Comparison of ENCODE assay signal across 1 cellular context in the genomic region with DNA sequence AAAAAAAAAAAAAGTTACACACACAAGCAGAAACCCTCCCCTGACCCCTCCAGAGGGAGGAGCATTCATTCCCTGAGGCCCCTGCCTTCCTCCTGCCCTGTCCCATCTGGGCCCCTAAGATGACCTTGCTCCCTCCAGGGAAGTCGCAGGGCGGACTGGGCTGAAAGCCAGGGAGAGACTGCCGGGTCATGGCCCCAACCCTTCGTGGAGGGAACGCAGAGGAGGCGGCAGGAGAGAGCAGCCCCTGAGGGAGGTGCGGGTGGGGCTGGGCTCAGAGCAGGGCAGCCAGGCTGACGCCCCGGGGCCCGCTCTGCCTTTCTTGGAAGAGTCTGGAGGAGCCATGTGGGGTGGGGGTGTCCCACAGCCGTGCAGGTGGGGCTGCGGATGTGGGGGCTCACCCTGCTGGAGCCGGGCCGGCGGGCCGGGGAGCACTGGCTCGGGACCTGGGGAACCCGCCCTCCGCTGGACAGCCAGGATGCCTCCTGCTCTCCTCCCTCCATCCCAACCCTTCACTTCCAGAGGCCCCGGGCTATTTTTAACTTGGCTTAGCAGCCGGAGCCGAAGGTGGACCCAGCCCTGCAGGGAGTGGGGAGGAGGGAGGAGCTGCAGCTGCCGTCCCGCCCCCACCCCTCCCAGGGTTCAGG.
TF ChIP-seq lines count a peak whose summit lies in the region.

No MANE protein-coding gene starts in this region.

TF ChIP-seq in HEK293, 187 proteins besides CTCF, POLR2A, EP300 and RAD21 (continued from another document and continues in another):
- TF ChIP-seq, protein P1, sequence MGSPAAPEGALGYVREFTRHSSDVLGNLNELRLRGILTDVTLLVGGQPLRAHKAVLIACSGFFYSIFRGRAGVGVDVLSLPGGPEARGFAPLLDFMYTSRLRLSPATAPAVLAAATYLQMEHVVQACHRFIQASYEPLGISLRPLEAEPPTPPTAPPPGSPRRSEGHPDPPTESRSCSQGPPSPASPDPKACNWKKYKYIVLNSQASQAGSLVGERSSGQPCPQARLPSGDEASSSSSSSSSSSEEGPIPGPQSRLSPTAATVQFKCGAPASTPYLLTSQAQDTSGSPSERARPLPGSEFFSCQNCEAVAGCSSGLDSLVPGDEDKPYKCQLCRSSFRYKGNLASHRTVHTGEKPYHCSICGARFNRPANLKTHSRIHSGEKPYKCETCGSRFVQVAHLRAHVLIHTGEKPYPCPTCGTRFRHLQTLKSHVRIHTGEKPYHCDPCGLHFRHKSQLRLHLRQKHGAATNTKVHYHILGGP (tag by site-specific recombination; IDR thresholded peaks at IDR 0.05), result no peak
- TF ChIP-seq, protein P2, sequence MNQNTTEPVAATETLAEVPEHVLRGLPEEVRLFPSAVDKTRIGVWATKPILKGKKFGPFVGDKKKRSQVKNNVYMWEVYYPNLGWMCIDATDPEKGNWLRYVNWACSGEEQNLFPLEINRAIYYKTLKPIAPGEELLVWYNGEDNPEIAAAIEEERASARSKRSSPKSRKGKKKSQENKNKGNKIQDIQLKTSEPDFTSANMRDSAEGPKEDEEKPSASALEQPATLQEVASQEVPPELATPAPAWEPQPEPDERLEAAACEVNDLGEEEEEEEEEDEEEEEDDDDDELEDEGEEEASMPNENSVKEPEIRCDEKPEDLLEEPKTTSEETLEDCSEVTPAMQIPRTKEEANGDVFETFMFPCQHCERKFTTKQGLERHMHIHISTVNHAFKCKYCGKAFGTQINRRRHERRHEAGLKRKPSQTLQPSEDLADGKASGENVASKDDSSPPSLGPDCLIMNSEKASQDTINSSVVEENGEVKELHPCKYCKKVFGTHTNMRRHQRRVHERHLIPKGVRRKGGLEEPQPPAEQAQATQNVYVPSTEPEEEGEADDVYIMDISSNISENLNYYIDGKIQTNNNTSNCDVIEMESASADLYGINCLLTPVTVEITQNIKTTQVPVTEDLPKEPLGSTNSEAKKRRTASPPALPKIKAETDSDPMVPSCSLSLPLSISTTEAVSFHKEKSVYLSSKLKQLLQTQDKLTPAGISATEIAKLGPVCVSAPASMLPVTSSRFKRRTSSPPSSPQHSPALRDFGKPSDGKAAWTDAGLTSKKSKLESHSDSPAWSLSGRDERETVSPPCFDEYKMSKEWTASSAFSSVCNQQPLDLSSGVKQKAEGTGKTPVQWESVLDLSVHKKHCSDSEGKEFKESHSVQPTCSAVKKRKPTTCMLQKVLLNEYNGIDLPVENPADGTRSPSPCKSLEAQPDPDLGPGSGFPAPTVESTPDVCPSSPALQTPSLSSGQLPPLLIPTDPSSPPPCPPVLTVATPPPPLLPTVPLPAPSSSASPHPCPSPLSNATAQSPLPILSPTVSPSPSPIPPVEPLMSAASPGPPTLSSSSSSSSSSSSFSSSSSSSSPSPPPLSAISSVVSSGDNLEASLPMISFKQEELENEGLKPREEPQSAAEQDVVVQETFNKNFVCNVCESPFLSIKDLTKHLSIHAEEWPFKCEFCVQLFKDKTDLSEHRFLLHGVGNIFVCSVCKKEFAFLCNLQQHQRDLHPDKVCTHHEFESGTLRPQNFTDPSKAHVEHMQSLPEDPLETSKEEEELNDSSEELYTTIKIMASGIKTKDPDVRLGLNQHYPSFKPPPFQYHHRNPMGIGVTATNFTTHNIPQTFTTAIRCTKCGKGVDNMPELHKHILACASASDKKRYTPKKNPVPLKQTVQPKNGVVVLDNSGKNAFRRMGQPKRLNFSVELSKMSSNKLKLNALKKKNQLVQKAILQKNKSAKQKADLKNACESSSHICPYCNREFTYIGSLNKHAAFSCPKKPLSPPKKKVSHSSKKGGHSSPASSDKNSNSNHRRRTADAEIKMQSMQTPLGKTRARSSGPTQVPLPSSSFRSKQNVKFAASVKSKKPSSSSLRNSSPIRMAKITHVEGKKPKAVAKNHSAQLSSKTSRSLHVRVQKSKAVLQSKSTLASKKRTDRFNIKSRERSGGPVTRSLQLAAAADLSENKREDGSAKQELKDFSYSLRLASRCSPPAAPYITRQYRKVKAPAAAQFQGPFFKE (tag by site-specific recombination; IDR thresholded peaks at IDR 0.05; ENCODE audit: borderline replicate concordance), result no peak
- TF ChIP-seq ZNF24 (tag by site-specific recombination; IDR thresholded peaks at IDR 0.05), result no peak
- no peak for TF ChIP-seq ZBTB7A (tag by site-specific recombination; IDR thresholded peaks at IDR 0.05; ENCODE audit: low read depth)
- no peak for TF ChIP-seq ZSCAN30 (tag by site-specific recombination; IDR thresholded peaks at IDR 0.05)
- no peak for TF ChIP-seq ZFHX2 (tag by site-specific recombination; conservative IDR thresholded peaks at IDR 0.05)
- TF ChIP-seq, protein P3, sequence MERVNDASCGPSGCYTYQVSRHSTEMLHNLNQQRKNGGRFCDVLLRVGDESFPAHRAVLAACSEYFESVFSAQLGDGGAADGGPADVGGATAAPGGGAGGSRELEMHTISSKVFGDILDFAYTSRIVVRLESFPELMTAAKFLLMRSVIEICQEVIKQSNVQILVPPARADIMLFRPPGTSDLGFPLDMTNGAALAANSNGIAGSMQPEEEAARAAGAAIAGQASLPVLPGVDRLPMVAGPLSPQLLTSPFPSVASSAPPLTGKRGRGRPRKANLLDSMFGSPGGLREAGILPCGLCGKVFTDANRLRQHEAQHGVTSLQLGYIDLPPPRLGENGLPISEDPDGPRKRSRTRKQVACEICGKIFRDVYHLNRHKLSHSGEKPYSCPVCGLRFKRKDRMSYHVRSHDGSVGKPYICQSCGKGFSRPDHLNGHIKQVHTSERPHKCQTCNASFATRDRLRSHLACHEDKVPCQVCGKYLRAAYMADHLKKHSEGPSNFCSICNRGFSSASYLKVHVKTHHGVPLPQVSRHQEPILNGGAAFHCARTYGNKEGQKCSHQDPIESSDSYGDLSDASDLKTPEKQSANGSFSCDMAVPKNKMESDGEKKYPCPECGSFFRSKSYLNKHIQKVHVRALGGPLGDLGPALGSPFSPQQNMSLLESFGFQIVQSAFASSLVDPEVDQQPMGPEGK (tag by site-specific recombination; IDR thresholded peaks at IDR 0.05), result peak; percentile 17
- no peak for TF ChIP-seq ZNF791 (tag by site-specific recombination; IDR thresholded peaks at IDR 0.05)
- TF ChIP-seq OSR2 (tag by site-specific recombination; IDR thresholded peaks at IDR 0.05), result no peak
- TF ChIP-seq, protein P4, sequence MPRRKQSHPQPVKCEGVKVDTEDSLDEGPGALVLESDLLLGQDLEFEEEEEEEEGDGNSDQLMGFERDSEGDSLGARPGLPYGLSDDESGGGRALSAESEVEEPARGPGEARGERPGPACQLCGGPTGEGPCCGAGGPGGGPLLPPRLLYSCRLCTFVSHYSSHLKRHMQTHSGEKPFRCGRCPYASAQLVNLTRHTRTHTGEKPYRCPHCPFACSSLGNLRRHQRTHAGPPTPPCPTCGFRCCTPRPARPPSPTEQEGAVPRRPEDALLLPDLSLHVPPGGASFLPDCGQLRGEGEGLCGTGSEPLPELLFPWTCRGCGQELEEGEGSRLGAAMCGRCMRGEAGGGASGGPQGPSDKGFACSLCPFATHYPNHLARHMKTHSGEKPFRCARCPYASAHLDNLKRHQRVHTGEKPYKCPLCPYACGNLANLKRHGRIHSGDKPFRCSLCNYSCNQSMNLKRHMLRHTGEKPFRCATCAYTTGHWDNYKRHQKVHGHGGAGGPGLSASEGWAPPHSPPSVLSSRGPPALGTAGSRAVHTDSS (tag by site-specific recombination; IDR thresholded peaks at IDR 0.05), result no peak
- TF ChIP-seq ZNF596 (tag by site-specific recombination; IDR thresholded peaks at IDR 0.05), result no peak
- TF ChIP-seq, protein P5, sequence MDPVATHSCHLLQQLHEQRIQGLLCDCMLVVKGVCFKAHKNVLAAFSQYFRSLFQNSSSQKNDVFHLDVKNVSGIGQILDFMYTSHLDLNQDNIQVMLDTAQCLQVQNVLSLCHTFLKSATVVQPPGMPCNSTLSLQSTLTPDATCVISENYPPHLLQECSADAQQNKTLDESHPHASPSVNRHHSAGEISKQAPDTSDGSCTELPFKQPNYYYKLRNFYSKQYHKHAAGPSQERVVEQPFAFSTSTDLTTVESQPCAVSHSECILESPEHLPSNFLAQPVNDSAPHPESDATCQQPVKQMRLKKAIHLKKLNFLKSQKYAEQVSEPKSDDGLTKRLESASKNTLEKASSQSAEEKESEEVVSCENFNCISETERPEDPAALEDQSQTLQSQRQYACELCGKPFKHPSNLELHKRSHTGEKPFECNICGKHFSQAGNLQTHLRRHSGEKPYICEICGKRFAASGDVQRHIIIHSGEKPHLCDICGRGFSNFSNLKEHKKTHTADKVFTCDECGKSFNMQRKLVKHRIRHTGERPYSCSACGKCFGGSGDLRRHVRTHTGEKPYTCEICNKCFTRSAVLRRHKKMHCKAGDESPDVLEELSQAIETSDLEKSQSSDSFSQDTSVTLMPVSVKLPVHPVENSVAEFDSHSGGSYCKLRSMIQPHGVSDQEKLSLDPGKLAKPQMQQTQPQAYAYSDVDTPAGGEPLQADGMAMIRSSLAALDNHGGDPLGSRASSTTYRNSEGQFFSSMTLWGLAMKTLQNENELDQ (tag by site-specific recombination; IDR thresholded peaks at IDR 0.05; ENCODE audit: low read depth), result no peak
- TF ChIP-seq ZNF654 (tag by site-specific recombination; IDR thresholded peaks at IDR 0.05; ENCODE audit: low read depth), result no peak
- TF ChIP-seq, protein P6, sequence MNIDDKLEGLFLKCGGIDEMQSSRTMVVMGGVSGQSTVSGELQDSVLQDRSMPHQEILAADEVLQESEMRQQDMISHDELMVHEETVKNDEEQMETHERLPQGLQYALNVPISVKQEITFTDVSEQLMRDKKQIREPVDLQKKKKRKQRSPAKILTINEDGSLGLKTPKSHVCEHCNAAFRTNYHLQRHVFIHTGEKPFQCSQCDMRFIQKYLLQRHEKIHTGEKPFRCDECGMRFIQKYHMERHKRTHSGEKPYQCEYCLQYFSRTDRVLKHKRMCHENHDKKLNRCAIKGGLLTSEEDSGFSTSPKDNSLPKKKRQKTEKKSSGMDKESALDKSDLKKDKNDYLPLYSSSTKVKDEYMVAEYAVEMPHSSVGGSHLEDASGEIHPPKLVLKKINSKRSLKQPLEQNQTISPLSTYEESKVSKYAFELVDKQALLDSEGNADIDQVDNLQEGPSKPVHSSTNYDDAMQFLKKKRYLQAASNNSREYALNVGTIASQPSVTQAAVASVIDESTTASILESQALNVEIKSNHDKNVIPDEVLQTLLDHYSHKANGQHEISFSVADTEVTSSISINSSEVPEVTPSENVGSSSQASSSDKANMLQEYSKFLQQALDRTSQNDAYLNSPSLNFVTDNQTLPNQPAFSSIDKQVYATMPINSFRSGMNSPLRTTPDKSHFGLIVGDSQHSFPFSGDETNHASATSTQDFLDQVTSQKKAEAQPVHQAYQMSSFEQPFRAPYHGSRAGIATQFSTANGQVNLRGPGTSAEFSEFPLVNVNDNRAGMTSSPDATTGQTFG (tag by site-specific recombination; IDR thresholded peaks at IDR 0.05; ENCODE audit: borderline replicate concordance), result no peak
- no peak for TF ChIP-seq ZNF214 (tag by site-specific recombination; IDR thresholded peaks at IDR 0.05; ENCODE audit: borderline replicate concordance)
- TF ChIP-seq ZNF544 (tag by site-specific recombination; IDR thresholded peaks at IDR 0.05), result no peak
- TF ChIP-seq, protein P7, sequence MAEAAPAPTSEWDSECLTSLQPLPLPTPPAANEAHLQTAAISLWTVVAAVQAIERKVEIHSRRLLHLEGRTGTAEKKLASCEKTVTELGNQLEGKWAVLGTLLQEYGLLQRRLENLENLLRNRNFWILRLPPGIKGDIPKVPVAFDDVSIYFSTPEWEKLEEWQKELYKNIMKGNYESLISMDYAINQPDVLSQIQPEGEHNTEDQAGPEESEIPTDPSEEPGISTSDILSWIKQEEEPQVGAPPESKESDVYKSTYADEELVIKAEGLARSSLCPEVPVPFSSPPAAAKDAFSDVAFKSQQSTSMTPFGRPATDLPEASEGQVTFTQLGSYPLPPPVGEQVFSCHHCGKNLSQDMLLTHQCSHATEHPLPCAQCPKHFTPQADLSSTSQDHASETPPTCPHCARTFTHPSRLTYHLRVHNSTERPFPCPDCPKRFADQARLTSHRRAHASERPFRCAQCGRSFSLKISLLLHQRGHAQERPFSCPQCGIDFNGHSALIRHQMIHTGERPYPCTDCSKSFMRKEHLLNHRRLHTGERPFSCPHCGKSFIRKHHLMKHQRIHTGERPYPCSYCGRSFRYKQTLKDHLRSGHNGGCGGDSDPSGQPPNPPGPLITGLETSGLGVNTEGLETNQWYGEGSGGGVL (tag by site-specific recombination; IDR thresholded peaks at IDR 0.05), result peak; percentile 80
- TF ChIP-seq ZNF175 (tag by site-specific recombination; IDR thresholded peaks at IDR 0.05), result no peak
- TF ChIP-seq ZNF558 (tag by site-specific recombination; IDR thresholded peaks at IDR 0.05), result no peak
- TF ChIP-seq ZNF350 (tag by site-specific recombination; IDR thresholded peaks at IDR 0.05), result no peak
- TF ChIP-seq ZNF747 (tag by site-specific recombination; IDR thresholded peaks at IDR 0.05), result no peak
- peak; percentile 87 for TF ChIP-seq ZFP69B (tag by site-specific recombination; IDR thresholded peaks at IDR 0.05)
- TF ChIP-seq, protein P8, sequence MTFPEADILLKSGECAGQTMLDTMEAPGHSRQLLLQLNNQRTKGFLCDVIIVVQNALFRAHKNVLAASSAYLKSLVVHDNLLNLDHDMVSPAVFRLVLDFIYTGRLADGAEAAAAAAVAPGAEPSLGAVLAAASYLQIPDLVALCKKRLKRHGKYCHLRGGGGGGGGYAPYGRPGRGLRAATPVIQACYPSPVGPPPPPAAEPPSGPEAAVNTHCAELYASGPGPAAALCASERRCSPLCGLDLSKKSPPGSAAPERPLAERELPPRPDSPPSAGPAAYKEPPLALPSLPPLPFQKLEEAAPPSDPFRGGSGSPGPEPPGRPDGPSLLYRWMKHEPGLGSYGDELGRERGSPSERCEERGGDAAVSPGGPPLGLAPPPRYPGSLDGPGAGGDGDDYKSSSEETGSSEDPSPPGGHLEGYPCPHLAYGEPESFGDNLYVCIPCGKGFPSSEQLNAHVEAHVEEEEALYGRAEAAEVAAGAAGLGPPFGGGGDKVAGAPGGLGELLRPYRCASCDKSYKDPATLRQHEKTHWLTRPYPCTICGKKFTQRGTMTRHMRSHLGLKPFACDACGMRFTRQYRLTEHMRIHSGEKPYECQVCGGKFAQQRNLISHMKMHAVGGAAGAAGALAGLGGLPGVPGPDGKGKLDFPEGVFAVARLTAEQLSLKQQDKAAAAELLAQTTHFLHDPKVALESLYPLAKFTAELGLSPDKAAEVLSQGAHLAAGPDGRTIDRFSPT (tag by site-specific recombination; IDR thresholded peaks at IDR 0.05), result no peak
- no peak for TF ChIP-seq ZNF404 (tag by site-specific recombination; IDR thresholded peaks at IDR 0.05)
- TF ChIP-seq GLIS1 (tag by site-specific recombination; IDR thresholded peaks at IDR 0.05), result peak; percentile 85
- peak; percentile 10; the same call in 1 of the 2 replicates for TF ChIP-seq ZNF423 (tag by site-specific recombination; IDR thresholded peaks at IDR 0.05)
- no peak for TF ChIP-seq ZNF571 (tag by site-specific recombination; IDR thresholded peaks at IDR 0.05)
- no peak for TF ChIP-seq ZNF416 (tag by site-specific recombination; IDR thresholded peaks at IDR 0.05)
- TF ChIP-seq ZNF324 (tag by site-specific recombination; IDR thresholded peaks at IDR 0.05), result no peak
- TF ChIP-seq, protein P9, sequence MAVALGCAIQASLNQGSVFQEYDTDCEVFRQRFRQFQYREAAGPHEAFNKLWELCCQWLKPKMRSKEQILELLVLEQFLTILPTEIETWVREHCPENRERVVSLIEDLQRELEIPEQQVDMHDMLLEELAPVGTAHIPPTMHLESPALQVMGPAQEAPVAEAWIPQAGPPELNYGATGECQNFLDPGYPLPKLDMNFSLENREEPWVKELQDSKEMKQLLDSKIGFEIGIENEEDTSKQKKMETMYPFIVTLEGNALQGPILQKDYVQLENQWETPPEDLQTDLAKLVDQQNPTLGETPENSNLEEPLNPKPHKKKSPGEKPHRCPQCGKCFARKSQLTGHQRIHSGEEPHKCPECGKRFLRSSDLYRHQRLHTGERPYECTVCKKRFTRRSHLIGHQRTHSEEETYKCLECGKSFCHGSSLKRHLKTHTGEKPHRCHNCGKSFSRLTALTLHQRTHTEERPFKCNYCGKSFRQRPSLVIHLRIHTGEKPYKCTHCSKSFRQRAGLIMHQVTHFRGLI (tag by site-specific recombination; IDR thresholded peaks at IDR 0.05), result no peak
- TF ChIP-seq ZNF19 (tag by site-specific recombination; IDR thresholded peaks at IDR 0.05; ENCODE audit: low read depth), result no peak
